Comparison of ENCODE assay signal across 11 cellular contexts in the genomic region with DNA sequence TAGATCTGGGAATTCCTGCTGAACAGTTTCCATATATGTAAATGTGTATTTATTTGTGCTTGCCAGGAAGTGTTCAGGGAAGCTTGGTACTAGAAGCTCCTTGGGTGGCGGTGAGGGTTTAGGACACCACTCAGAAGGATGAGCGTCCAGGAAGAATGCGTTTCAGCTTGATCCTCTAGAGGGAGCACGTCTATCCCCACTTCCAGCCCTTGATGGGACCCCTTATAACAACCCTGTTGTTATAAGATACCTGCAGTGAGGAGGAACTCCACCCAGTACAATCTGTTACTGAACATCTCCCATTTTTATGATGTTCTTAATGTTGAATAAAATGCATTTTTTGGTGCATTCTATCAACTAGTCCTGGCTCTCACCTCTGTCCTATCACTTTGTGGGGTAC.
DNase-seq lines count a peak whose midpoint lies in the region; ATAC-seq and TF ChIP-seq lines count a peak whose summit lies in the region.
"Had no signal": no experiment of that assay in that cellular context is flagged by ENCODE, and none has a peak within 500 bp of the region (broad histone marks: within the 10 kb centered on the region; RNA-seq: fewer than 3 reads in every experiment).

No MANE protein-coding gene starts in this region.

- CTCF ChIA-PET in CD4-positive, alpha-beta T cell (lab: Charles Lee): interaction anchor here (1.8 kb wide), 1 partner anchor 11 kb away, joined by 10 read pairs; a partner anchor contains a TSS

- H3K9me3 Mint-ChIP-seq in CD4-positive, alpha-beta T cell: no peaks in the 10 kb centered on the region

- H3K27ac Mint-ChIP-seq in CD4-positive, alpha-beta T cell: peak overlapping the region; percentile 40
- no peak overlapping the region for H3K27ac Mint-ChIP-seq in T-helper 17 cell

- peaks cover 98% of the 10 kb centered on the region for H3K36me3 Mint-ChIP-seq in CD4-positive, alpha-beta T cell (ENCODE audit: low read depth)
- peaks cover 11% of the 10 kb centered on the region for H3K36me3 Mint-ChIP-seq in T-helper 17 cell (ENCODE audit: low read depth)

- H3K36me3 ChIP-seq in H7 (replicated peaks; ENCODE audit: control insufficient read depth, insufficient read depth, low read length) (peaks cover 2% of the 10 kb centered on the region; the same call in 1 of the 2 replicates), WERI-Rb-1 (peaks cover 5% of the 10 kb centered on the region; the same call in 1 of the 2 replicates)

- POLR2A ChIA-PET in CD4-positive, alpha-beta T cell (lab: Charles Lee): no interaction called here

- H3K4me1 Mint-ChIP-seq in CD4-positive, alpha-beta T cell (ENCODE audit: low read depth): peaks cover 26% of the 10 kb centered on the region
- peaks cover 27% of the 10 kb centered on the region for H3K4me1 Mint-ChIP-seq in T-helper 17 cell

- ATAC-seq in CD4-positive, alpha-beta T cell (ENCODE audit: poor library complexity): no peak
- no peak for ATAC-seq in T-helper 17 cell
- ATAC-seq: left cardiac atrium, right cardiac atrium had no signal

- no peak overlapping the region for H3K4me3 Mint-ChIP-seq in CD4-positive, alpha-beta T cell
- H3K4me3 Mint-ChIP-seq in T-helper 17 cell: no peak overlapping the region

- H3K27me3 ChIP-seq in CD4-positive, alpha-beta T cell (ENCODE audit: control insufficient read depth, insufficient read depth, low read length): no peaks in the 10 kb centered on the region
- H3K27me3 ChIP-seq in H7 (ENCODE audit: control insufficient read depth, insufficient read depth, low read length) (no peaks in the 10 kb centered on the region), WERI-Rb-1 (ENCODE audit: insufficient read depth, low read depth, severe bottlenecking) (no peaks in the 10 kb centered on the region)
- H3K27me3 ChIP-seq: dorsolateral prefrontal cortex had no signal

- no peak for DNase-seq in CD4-positive, alpha-beta T cell
- DNase-seq in H7: peak; percentile 75
- DNase-seq in WERI-Rb-1: peak; percentile 17
- peak; percentile 51 for DNase-seq in islet precursor cell
- no peak for DNase-seq in foreskin melanocyte
- DNase-seq in AG08396 (ENCODE audit: low spot score): no peak
- no peak for DNase-seq in UCSD-AML1 (lab: John Stamatoyannopoulos, UW; ENCODE audit: unreplicated experiment)
- DNase-seq in T-helper 17 cell: no peak
- DNase-seq: dorsolateral prefrontal cortex, left cardiac atrium, right cardiac atrium had no signal

- H3K9me3 ChIP-seq in CD4-positive, alpha-beta T cell (ENCODE audit: control insufficient read depth, low read length): no peaks in the 10 kb centered on the region
- H3K9me3 ChIP-seq in WERI-Rb-1 (ENCODE audit: severe bottlenecking) (no peaks in the 10 kb centered on the region), T-helper 17 cell (ENCODE audit: control insufficient read depth, low read length, poor library complexity, severe bottlenecking) (no peaks in the 10 kb centered on the region)

- no peak for TF ChIP-seq CTCF in CD4-positive, alpha-beta T cell (IDR thresholded peaks at IDR 0.05)
- peak; percentile 62 for TF ChIP-seq CTCF in WERI-Rb-1 (IDR thresholded peaks at IDR 0.05; ENCODE audit: low read depth, low read length)

- H3K4me3 ChIP-seq in H7 (ENCODE audit: insufficient read depth, low read depth, low read length): no peak overlapping the region
- H3K4me3 ChIP-seq in WERI-Rb-1 (ENCODE audit: low read depth, low read length): no peak overlapping the region
- H3K4me3 ChIP-seq: dorsolateral prefrontal cortex had no signal

- H3K27me3 Mint-ChIP-seq in CD4-positive, alpha-beta T cell: no peaks in the 10 kb centered on the region
- H3K27me3 Mint-ChIP-seq in T-helper 17 cell: no peaks in the 10 kb centered on the region

- intact Hi-C loops in CD4-positive, alpha-beta T cell (cut with DNase I, micrococcal nuclease): no loop called here

- H3K27ac ChIP-seq in CD4-positive, alpha-beta T cell (ENCODE audit: low read depth, low read length): no peak overlapping the region
- H3K27ac ChIP-seq in WERI-Rb-1: no peak overlapping the region

Comparison
In these comparisons a context has a peak if more than half of its experiments do, and no peak if none do; other contexts are left out.
1. DNase-seq: peak in H7 (single experiment), WERI-Rb-1 (single experiment) and islet precursor cell (single experiment); none in CD4-positive, alpha-beta T cell (0 of 10), foreskin melanocyte (single experiment), AG08396 (single experiment), UCSD-AML1 (single experiment) and T-helper 17 cell (0 of 3).